In the genomic region with DNA sequence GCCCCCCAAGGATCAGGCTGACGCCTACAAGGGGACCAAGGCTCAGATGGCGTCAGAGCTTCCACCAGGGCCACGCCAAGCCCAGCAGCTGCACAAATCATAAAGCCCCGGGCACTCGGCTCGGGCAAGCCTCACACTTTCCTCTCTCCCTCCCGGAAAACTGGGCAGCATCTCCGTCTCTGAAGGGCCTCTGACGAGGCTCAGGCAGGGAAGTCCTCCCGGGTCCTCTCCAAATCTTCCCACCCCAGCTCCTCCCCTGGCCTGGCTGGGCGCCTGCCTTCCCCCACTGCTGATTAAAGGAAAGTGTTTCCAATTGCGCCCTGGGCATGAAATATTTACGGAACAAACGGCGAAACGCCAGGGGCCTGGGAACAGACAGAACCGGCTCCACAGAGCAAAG, we compare ENCODE assay signal across 15 cellular contexts. TPM values are rescaled to one million over a fixed set of nuclear protein-coding genes. Genes with fewer than 3 reads are reported as not detected.
A peak's percentile ranks its signal among the peaks of the same experiment; 100 is the strongest.
DNase-seq lines count a peak whose midpoint lies in the region; ATAC-seq and TF ChIP-seq lines count a peak whose summit lies in the region.
"Had no signal": no experiment of that assay in that cellular context is flagged by ENCODE, and none has a peak within 500 bp of the region (broad histone marks: within the 10 kb centered on the region; RNA-seq: fewer than 3 reads in every experiment).

No MANE protein-coding gene starts in this region.

- CTCF ChIA-PET in activated CD4-positive, alpha-beta memory T cell treated with anti-CD3 and anti-CD28 coated beads, Interleukin-2, amount 10 ng/mL, durations not matched to agents 7 days and 5 days (lab: Charles Lee) = interaction anchor here (4.2 to 4.3 kb wide), 2 partner anchors 9 to 35 kb away, joined by 19 to 24 read pairs; no protein-coding TSS in a partner anchor

- POLR2A ChIA-PET in activated CD4-positive, alpha-beta memory T cell treated with anti-CD3 and anti-CD28 coated beads, Interleukin-2, amount 10 ng/mL, durations not matched to agents 7 days and 5 days (lab: Charles Lee) = interaction anchor here (1.1 to 2.5 kb wide), 5 partner anchors 9 to 42 kb away, joined by 3 to 15 read pairs (median 6); no protein-coding TSS in a partner anchor

- peak overlapping the region; percentile 22 to 40 for H3K27ac ChIP-seq in right atrium auricular region

- no peak overlapping the region for H3K27ac Mint-ChIP-seq in T-helper 1 cell treated with Interleukin-12 subunit alpha and Interleukin-12 subunit beta and Interleukin-4 antibody, amounts not matched to agents 30 μg/mL and 1 μg/mL, for 36 hours
- peak overlapping the region; percentile 80 for H3K27ac Mint-ChIP-seq in activated CD4-positive, alpha-beta memory T cell treated with anti-CD3 and anti-CD28 coated beads, Interleukin-2, amount 10 ng/mL, durations not matched to agents 7 days and 5 days
- H3K27ac Mint-ChIP-seq in stimulated activated naive B cell treated with anti-CD40 and anti-IgM and Interleukin-4, amounts not matched to agents 10 μg/mL and 1 μg/mL and 100 μg/mL, for 72 hours = peak overlapping the region; percentile 71
- H3K27ac Mint-ChIP-seq: H9, type B pancreatic cell had no signal

- H3K4me3 Mint-ChIP-seq in T-helper 1 cell treated with Interleukin-12 subunit alpha and Interleukin-12 subunit beta and Interleukin-4 antibody, amounts not matched to agents 30 μg/mL and 1 μg/mL, for 36 hours = peak overlapping the region; percentile 31
- no peak overlapping the region for H3K4me3 Mint-ChIP-seq in activated CD4-positive, alpha-beta memory T cell treated with anti-CD3 and anti-CD28 coated beads, Interleukin-2, amount 10 ng/mL, durations not matched to agents 7 days and 5 days
- H3K4me3 Mint-ChIP-seq in stimulated activated naive B cell treated with anti-CD40 and anti-IgM and Interleukin-4, amounts not matched to agents 10 μg/mL and 1 μg/mL and 100 μg/mL, for 72 hours = peak overlapping the region in 1 of 2 donors; percentile 27
- H3K4me3 Mint-ChIP-seq: brain, H9, type B pancreatic cell had no signal

- DNase-seq in T-helper 1 cell (no peak), right atrium auricular region (ENCODE audit: low spot score) (peak; percentile 85), NAMALWA (ENCODE audit: low spot score) (no peak)
- no peak for DNase-seq in activated CD4-positive, alpha-beta memory T cell treated with anti-CD3 and anti-CD28 coated beads, Interleukin-2, amount 10 ng/mL, durations not matched to agents 7 days and 5 days
- DNase-seq in stimulated activated naive B cell treated with anti-CD40 and anti-IgM and Interleukin-4, amounts not matched to agents 10 μg/mL and 1 μg/mL and 100 μg/mL, for 72 hours = no peak
- DNase-seq: DMS153; effector CD8-positive, alpha-beta T cell; H9; MM.1S; SW 1271 had no signal

- peaks cover 0 to 37% of the 10 kb centered on the region in 2 donors for H3K4me1 ChIP-seq in right atrium auricular region

- H3K4me1 Mint-ChIP-seq in T-helper 1 cell treated with Interleukin-12 subunit alpha and Interleukin-12 subunit beta and Interleukin-4 antibody, amounts not matched to agents 30 μg/mL and 1 μg/mL, for 36 hours (ENCODE audit: low read depth) = peaks cover 15% of the 10 kb centered on the region
- H3K4me1 Mint-ChIP-seq in activated CD4-positive, alpha-beta memory T cell treated with anti-CD3 and anti-CD28 coated beads, Interleukin-2, amount 10 ng/mL, durations not matched to agents 7 days and 5 days = peaks cover 44% of the 10 kb centered on the region
- H3K4me1 Mint-ChIP-seq in stimulated activated naive B cell treated with anti-CD40 and anti-IgM and Interleukin-4, amounts not matched to agents 10 μg/mL and 1 μg/mL and 100 μg/mL, for 72 hours = peaks cover 37 to 56% of the 10 kb centered on the region in 2 donors

- H3K4me3 ChIP-seq in right atrium auricular region = no peak overlapping the region

- H3K36me3 Mint-ChIP-seq in T-helper 1 cell treated with Interleukin-12 subunit alpha and Interleukin-12 subunit beta and Interleukin-4 antibody, amounts not matched to agents 30 μg/mL and 1 μg/mL, for 36 hours (ENCODE audit: low read depth) = peaks cover 1% of the 10 kb centered on the region
- H3K36me3 Mint-ChIP-seq in activated CD4-positive, alpha-beta memory T cell treated with anti-CD3 and anti-CD28 coated beads, Interleukin-2, amount 10 ng/mL, durations not matched to agents 7 days and 5 days (ENCODE audit: low read depth) = peaks cover 5% of the 10 kb centered on the region
- H3K36me3 Mint-ChIP-seq in stimulated activated naive B cell treated with anti-CD40 and anti-IgM and Interleukin-4, amounts not matched to agents 10 μg/mL and 1 μg/mL and 100 μg/mL, for 72 hours = peaks cover 10 to 11% of the 10 kb centered on the region in 2 donors
- H3K36me3 Mint-ChIP-seq: brain, type B pancreatic cell had no signal

- no peak for ATAC-seq in stimulated activated naive B cell treated with anti-CD40 and anti-IgM and Interleukin-4, amounts not matched to agents 10 μg/mL and 1 μg/mL and 100 μg/mL, for 72 hours (replicated peaks)
- ATAC-seq in HG03342 (IDR thresholded peaks at IDR 0.05; ENCODE audit: unreplicated experiment) = no peak
- ATAC-seq in GM21515 (IDR thresholded peaks at IDR 0.05; ENCODE audit: unreplicated experiment) = no peak

- no peak for TF ChIP-seq CTCF in right atrium auricular region (IDR thresholded peaks at IDR 0.05)

- no peaks in the 10 kb centered on the region for H3K9me3 Mint-ChIP-seq in T-helper 1 cell treated with Interleukin-12 subunit alpha and Interleukin-12 subunit beta and Interleukin-4 antibody, amounts not matched to agents 30 μg/mL and 1 μg/mL, for 36 hours
- no peaks in the 10 kb centered on the region for H3K9me3 Mint-ChIP-seq in activated CD4-positive, alpha-beta memory T cell treated with anti-CD3 and anti-CD28 coated beads, Interleukin-2, amount 10 ng/mL, durations not matched to agents 7 days and 5 days
- H3K9me3 Mint-ChIP-seq in stimulated activated naive B cell treated with anti-CD40 and anti-IgM and Interleukin-4, amounts not matched to agents 10 μg/mL and 1 μg/mL and 100 μg/mL, for 72 hours = no peaks in the 10 kb centered on the region
- H3K9me3 Mint-ChIP-seq: brain, H9, type B pancreatic cell had no signal

- no peaks in the 10 kb centered on the region for H3K27me3 Mint-ChIP-seq in T-helper 1 cell treated with Interleukin-12 subunit alpha and Interleukin-12 subunit beta and Interleukin-4 antibody, amounts not matched to agents 30 μg/mL and 1 μg/mL, for 36 hours (ENCODE audit: low read depth)
- no peaks in the 10 kb centered on the region for H3K27me3 Mint-ChIP-seq in activated CD4-positive, alpha-beta memory T cell treated with anti-CD3 and anti-CD28 coated beads, Interleukin-2, amount 10 ng/mL, durations not matched to agents 7 days and 5 days
- H3K27me3 Mint-ChIP-seq in stimulated activated naive B cell treated with anti-CD40 and anti-IgM and Interleukin-4, amounts not matched to agents 10 μg/mL and 1 μg/mL and 100 μg/mL, for 72 hours = no peaks in the 10 kb centered on the region
- H3K27me3 Mint-ChIP-seq: brain, type B pancreatic cell had no signal

- H3K9me3 ChIP-seq in right atrium auricular region = no peaks in the 10 kb centered on the region

- no peaks in the 10 kb centered on the region for H3K27me3 ChIP-seq in right atrium auricular region

- no peaks in the 10 kb centered on the region for H3K36me3 ChIP-seq in right atrium auricular region

RNA-seq across cellular contexts. Expression of a gene that starts 38.5 kb away (rescaled TPM):
- total RNA-seq in activated CD4-positive, alpha-beta memory T cell treated with anti-CD3 and anti-CD28 coated beads, Interleukin-2, amount 10 ng/mL, durations not matched to agents 7 days and 5 days = 100 to 1,000 TPM; 308 to 323 TPM
- 10 to 100 TPM; 37.7 to 73.2 TPM for total RNA-seq in right atrium auricular region

RNA-seq across cellular contexts. Expression of a gene that starts 40.2 kb away (rescaled TPM):
- total RNA-seq in activated CD4-positive, alpha-beta memory T cell treated with anti-CD3 and anti-CD28 coated beads, Interleukin-2, amount 10 ng/mL, durations not matched to agents 7 days and 5 days = 10 to 100 TPM; 16.5 to 17.3 TPM
- 1 to 10 TPM; 7.1 to 8.2 TPM for total RNA-seq in right atrium auricular region

RNA-seq across cellular contexts. Expression of a gene that starts 40.3 kb away (rescaled TPM):
- total RNA-seq in activated CD4-positive, alpha-beta memory T cell treated with anti-CD3 and anti-CD28 coated beads, Interleukin-2, amount 10 ng/mL, durations not matched to agents 7 days and 5 days = 100 to 1,000 TPM; 155 to 156 TPM
- 10 to 100 TPM; 16.9 to 19.4 TPM for total RNA-seq in right atrium auricular region

RNA-seq across cellular contexts. Expression of a gene that starts 57.1 kb away (rescaled TPM):
- total RNA-seq in activated CD4-positive, alpha-beta memory T cell treated with anti-CD3 and anti-CD28 coated beads, Interleukin-2, amount 10 ng/mL, durations not matched to agents 7 days and 5 days = 100 to 1,000 TPM; 133 to 137 TPM
- total RNA-seq in right atrium auricular region = 1 to 10 TPM in 1 of 2 donors, under 1 TPM in 1; 0.39 to 1.3 TPM

Comparison
In these comparisons a context has a peak if more than half of its experiments do, and no peak if none do; other contexts are left out.
1. RNA of a gene that starts 38.5 kb away (total RNA-seq): 308 to 323 TPM in activated CD4-positive, alpha-beta memory T cell treated with anti-CD3 and anti-CD28 coated beads, Interleukin-2, amount 10 ng/mL, durations not matched to agents 7 days and 5 days; 37.7 to 73.2 TPM in right atrium auricular region; every median in the first group is over 4 times any median in the second.
2. RNA of a gene that starts 40.3 kb away (total RNA-seq): 155 to 156 TPM in activated CD4-positive, alpha-beta memory T cell treated with anti-CD3 and anti-CD28 coated beads, Interleukin-2, amount 10 ng/mL, durations not matched to agents 7 days and 5 days; 16.9 to 19.4 TPM in right atrium auricular region; every median in the first group is over 4 times any median in the second.